Comparison of ENCODE assay signal across 13 cellular contexts in genomic region chr2:119820275-119820674, GRCh38.
DNase-seq lines count a peak whose midpoint lies in the region; ATAC-seq, FAIRE-seq and TF ChIP-seq lines count a peak whose summit lies in the region.
"Had no signal": no experiment of that assay in that cellular context is flagged by ENCODE, and none has a peak within 500 bp of the region (broad histone marks: within the 10 kb centered on the region; RNA-seq: fewer than 3 reads in every experiment).

No MANE protein-coding gene starts in this region.

- H3K4me1 ChIP-seq in PC-3 (ENCODE audit: insufficient read depth, low read length) (peaks cover 3% of the 10 kb centered on the region; the same call in 1 of the 2 replicates), MM.1S (ENCODE audit: low read length) (no peaks in the 10 kb centered on the region), small intestine (ENCODE audit: control insufficient read depth in 2 of 2, insufficient read depth in 1 of 2, low read depth in 1 of 2, low read length in 1 of 2) (no peaks in the 10 kb centered on the region)

- H4K20me1 ChIP-seq in PC-3 (ENCODE audit: low read length) (0 out of 2 replicates have a peak, but pooled peaks cover 6% of the 10 kb centered on the region), MM.1S (ENCODE audit: insufficient read depth, low read length) (peaks cover 3% of the 10 kb centered on the region; the same call in 1 of the 2 replicates)

- peaks cover 44% of the 10 kb centered on the region for H3K4me1 Mint-ChIP-seq in activated T-cell treated with anti-CD3 and anti-CD28 coated beads, Interleukin-2, amount 50 U/mL, for 72 hours (ENCODE audit: low read depth)

- H3K79me2 ChIP-seq in PC-3 (ENCODE audit: low read length) (peaks cover 67% of the 10 kb centered on the region), MM.1S (ENCODE audit: low read length) (peaks cover 61% of the 10 kb centered on the region)

- BruUV-seq in PC-3 (replicated peaks; lab: Mats Ljungman, UMichigan), result no TSS peak

- H3K27me3 Mint-ChIP-seq in activated T-cell treated with anti-CD3 and anti-CD28 coated beads, Interleukin-2, amount 50 U/mL, for 72 hours (ENCODE audit: low read depth), result no peaks in the 10 kb centered on the region
- H3K27me3 Mint-ChIP-seq: naive B cell had no signal

- H3K4me3 ChIP-seq in PC-3 (ENCODE audit: low read length), result no peak overlapping the region
- H3K4me3 ChIP-seq in epithelial cell of esophagus (ENCODE audit: low read length), result no peak overlapping the region
- no peak overlapping the region for H3K4me3 ChIP-seq in skeletal muscle cell (ENCODE audit: low read depth, low read length)
- no peak overlapping the region for H3K4me3 ChIP-seq in MM.1S (ENCODE audit: low read length)
- H3K4me3 ChIP-seq in small intestine (ENCODE audit: low read depth in 1 of 2, low read length in 2 of 2), result no peak overlapping the region
- H3K4me3 ChIP-seq: esophagus squamous epithelium had no signal

- no peak overlapping the region for H3K9ac ChIP-seq in PC-3 (ENCODE audit: low read length)
- no peak overlapping the region for H3K9ac ChIP-seq in MM.1S (ENCODE audit: low read length)

- CTCF ChIA-PET in PC-3 (lab: Charles Lee), result interaction anchor here (0.5 kb wide), 1 partner anchor 99 kb away, joined by 3 read pairs; no protein-coding TSS in a partner anchor

- peak overlapping the region; percentile 31 for H3K27ac Mint-ChIP-seq in activated T-cell treated with anti-CD3 and anti-CD28 coated beads, Interleukin-2, amount 50 U/mL, for 72 hours

- intact Hi-C loops in PC-3 (cut with micrococcal nuclease), result loop anchor here (10.0 kb wide), 2 partner anchors 285 to 355 kb away; no protein-coding TSS in a partner anchor

- H3K9me3 ChIP-seq in PC-3 (ENCODE audit: low read length) (no peaks in the 10 kb centered on the region), MM.1S (replicated peaks; ENCODE audit: insufficient read depth, low read length) (no peaks in the 10 kb centered on the region), small intestine (ENCODE audit: control insufficient read depth, low read depth) (no peaks in the 10 kb centered on the region)
- H3K9me3 ChIP-seq: esophagus squamous epithelium had no signal

- no peak overlapping the region for H2AFZ ChIP-seq in PC-3 (ENCODE audit: low read length)
- no peak overlapping the region for H2AFZ ChIP-seq in MM.1S (ENCODE audit: low read length)

- no peak overlapping the region for H3K4me3 Mint-ChIP-seq in activated T-cell treated with anti-CD3 and anti-CD28 coated beads, Interleukin-2, amount 50 U/mL, for 72 hours
- H3K4me3 Mint-ChIP-seq: naive B cell had no signal

- POLR2A ChIA-PET in PC-3 (lab: Charles Lee; ENCODE audit: unreplicated experiment), result no interaction called here

- H3K9me3 Mint-ChIP-seq in activated T-cell treated with anti-CD3 and anti-CD28 coated beads, Interleukin-2, amount 50 U/mL, for 72 hours, result peaks cover 6 to 9% of the 10 kb centered on the region in 2 donors

- H3K4me2 ChIP-seq in PC-3 (ENCODE audit: low read length) (no peak overlapping the region), MM.1S (ENCODE audit: low read depth, low read length) (no peak overlapping the region)

- H3K27me3 ChIP-seq in PC-3 (ENCODE audit: low read length) (no peaks in the 10 kb centered on the region), MM.1S (replicated peaks; ENCODE audit: insufficient read depth, low read length) (no peaks in the 10 kb centered on the region), small intestine (ENCODE audit: control insufficient read depth in 2 of 2, insufficient read depth in 2 of 2, low read length in 2 of 2) (no peaks in the 10 kb centered on the region)
- H3K27me3 ChIP-seq: esophagus squamous epithelium had no signal

- no peaks in the 10 kb centered on the region for H3F3A ChIP-seq in PC-3 (ENCODE audit: low read length, unreplicated experiment)
- H3F3A ChIP-seq in MM.1S (ENCODE audit: insufficient read depth, low read length), result no peaks in the 10 kb centered on the region

- H3K36me3 ChIP-seq in PC-3 (ENCODE audit: low read depth, low read length) (no peaks in the 10 kb centered on the region), MM.1S (replicated peaks; ENCODE audit: insufficient read depth, low read length) (no peaks in the 10 kb centered on the region), small intestine (ENCODE audit: control insufficient read depth in 2 of 2, insufficient read depth in 2 of 2, low read length in 2 of 2) (no peaks in the 10 kb centered on the region)
- H3K36me3 ChIP-seq: esophagus squamous epithelium had no signal

- no peak for FAIRE-seq in small intestine (lab: Jason Lieb, UNC)
- FAIRE-seq: GM12892 had no signal

- peaks cover 11 to 22% of the 10 kb centered on the region in 2 donors for H3K36me3 Mint-ChIP-seq in activated T-cell treated with anti-CD3 and anti-CD28 coated beads, Interleukin-2, amount 50 U/mL, for 72 hours (ENCODE audit: insufficient read depth in 2 of 2)

- H3K27ac ChIP-seq in PC-3 (ENCODE audit: low read length) (no peak overlapping the region), MM.1S (ENCODE audit: low read length) (no peak overlapping the region), small intestine (ENCODE audit: low read depth in 1 of 2, low read length in 1 of 2) (no peak overlapping the region)
- H3K27ac ChIP-seq: esophagus squamous epithelium, VCaP had no signal

- no peak for DNase-seq in activated T-cell treated with anti-CD3 and anti-CD28 coated beads, Interleukin-2, amount 50 U/mL, for 72 hours
- no peak for DNase-seq in activated T-cell treated with anti-CD3 and anti-CD28 coated beads, Interleukin-2, amount 50 U/mL, for 48 hours
- DNase-seq in PC-3, result peak; percentile 15
- peak; percentile 50 for DNase-seq in epithelial cell of esophagus (ENCODE audit: low read depth)
- DNase-seq in skeletal muscle cell (ENCODE audit: low read depth), result peak; percentile 94
- DNase-seq in GOT3 (lab: John Stamatoyannopoulos, UW), result no peak
- no peak for DNase-seq in MM.1S
- no peak for DNase-seq in small intestine
- DNase-seq: activated naive CD4-positive, alpha-beta T cell treated with anti-CD3 and anti-CD28 coated beads, Interleukin-2, amount 50 U/mL, for 16 hours; esophagus squamous epithelium; naive B cell had no signal

- no peak for ATAC-seq in activated T-cell treated with anti-CD3 and anti-CD28 coated beads, Interleukin-2, amount 50 U/mL, for 72 hours (replicated peaks in 1 of 2)
- peak; percentile 45; the same call in 1 of the 2 replicates for ATAC-seq in PC-3

- no peaks in the 10 kb centered on the region for H3K9me2 ChIP-seq in PC-3 (replicated peaks; ENCODE audit: low read length)
- H3K9me2 ChIP-seq in MM.1S (replicated peaks; ENCODE audit: insufficient read depth, low read length), result no peaks in the 10 kb centered on the region

- TF ChIP-seq CTCF in PC-3 (conservative IDR thresholded peaks at IDR 0.05; ENCODE audit: low read depth, low read length) (no peak), epithelial cell of esophagus (IDR thresholded peaks at IDR 0.05; ENCODE audit: insufficient read depth, low read depth, low read length, missing control alignments) (no peak), MM.1S (IDR thresholded peaks at IDR 0.05; ENCODE audit: low read length) (no peak)

Comparison
In these comparisons a context has a peak if more than half of its experiments do, and no peak if none do; other contexts are left out.
1. DNase-seq: peak in PC-3 (single experiment), epithelial cell of esophagus (single experiment) and skeletal muscle cell (single experiment); none in activated T-cell treated with anti-CD3 and anti-CD28 coated beads, Interleukin-2, amount 50 U/mL, for 72 hours (0 of 2), activated T-cell treated with anti-CD3 and anti-CD28 coated beads, Interleukin-2, amount 50 U/mL, for 48 hours (0 of 2), GOT3 (single experiment), MM.1S (single experiment) and small intestine (single experiment).